Comparison of ENCODE assay signal across 17 cellular contexts in the genomic region with DNA sequence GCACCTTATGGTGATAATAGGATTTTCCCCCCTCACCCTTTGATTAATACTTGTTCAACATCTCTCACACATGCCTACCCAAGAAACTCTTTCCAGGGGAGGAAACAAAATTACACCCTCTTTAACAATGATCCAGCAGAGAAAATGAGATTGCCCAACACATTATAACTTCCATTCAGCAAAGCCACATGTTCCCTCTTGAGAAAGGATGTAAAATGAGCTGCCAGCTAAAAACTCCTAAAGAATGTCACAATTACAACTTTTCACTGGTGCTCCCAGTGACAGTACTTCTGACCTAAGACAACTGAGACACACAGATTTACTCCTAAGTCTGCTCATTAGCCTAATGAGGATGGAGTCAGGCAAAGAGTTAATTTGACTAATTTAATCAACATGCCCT.
"Had no signal": no experiment of that assay in that cellular context is flagged by ENCODE, and none has a peak within 500 bp of the region (broad histone marks: within the 10 kb centered on the region; RNA-seq: fewer than 3 reads in every experiment).

No MANE protein-coding gene starts in this region.

- H3K9me3 ChIP-seq: gastrocnemius medialis, neutrophil had no signal

- H3K27me3 ChIP-seq: gastrocnemius medialis, neutrophil had no signal

- DNase-seq: activated CD4-positive, alpha-beta T cell treated with anti-CD3 and anti-CD28 coated beads, Interleukin-2, amount 10 ng/mL, durations not matched to agents 24 days and 14 days; activated CD4-positive, CD25-positive, alpha-beta regulatory T cell; activated naive CD8-positive, alpha-beta T cell treated with anti-CD3 and anti-CD28 coated beads for 36 hours; effector CD8-positive, alpha-beta T cell; gastrocnemius medialis; islet precursor cell; stimulated activated CD4-positive, alpha-beta T cell treated with anti-CD3 and anti-CD28 coated beads, Interleukin-12 subunit alpha, Interleukin-12 subunit beta, amount 100 ng/mL, for 4 hours had no signal

- H3K4me1 Mint-ChIP-seq: activated CD4-positive, alpha-beta T cell treated with anti-CD3 and anti-CD28 coated beads, Interleukin-2, amount 10 ng/mL, durations not matched to agents 24 days and 14 days; activated naive CD8-positive, alpha-beta T cell treated with anti-CD3 and anti-CD28 coated beads for 36 hours; central memory CD8-positive, alpha-beta T cell had no signal

- H2AFZ ChIP-seq: parathyroid adenoma had no signal

- H3K27me3 Mint-ChIP-seq: activated CD4-positive, alpha-beta T cell treated with anti-CD3 and anti-CD28 coated beads, Interleukin-2, amount 10 ng/mL, durations not matched to agents 24 days and 14 days; activated naive CD8-positive, alpha-beta T cell treated with anti-CD3 and anti-CD28 coated beads for 36 hours had no signal

- H3K27ac ChIP-seq: coronary artery, epithelial cell of prostate, gastrocnemius medialis, neutrophil, parathyroid adenoma had no signal

- H3K27ac Mint-ChIP-seq: activated CD4-positive, alpha-beta T cell treated with anti-CD3 and anti-CD28 coated beads, Interleukin-2, amount 10 ng/mL, durations not matched to agents 24 days and 14 days; activated naive CD8-positive, alpha-beta T cell treated with anti-CD3 and anti-CD28 coated beads for 36 hours; activated T-helper 1 cell treated with anti-CD3 and anti-CD28 coated beads, Interleukin-12 subunit alpha, Interleukin-12 subunit beta, Interleukin-2, Interleukin-4 antibody, amounts not matched to agents 30 ng/mL and 10 ng/mL and 1 ng/mL, durations not matched to agents 14 hours and 24 hours and 36 hours; brain; stimulated activated effector memory CD8-positive, alpha-beta T cell treated with anti-CD3 and anti-CD28 coated beads, Interleukin-12 subunit alpha, Interleukin-12 subunit beta, amount 100 ng/mL, for 72 hours; T-helper 2 cell treated with Interferon-gamma antibody and Interleukin-4, amounts not matched to agents 5 μg/mL and 100 μg/mL, for 36 hours had no signal

- H3K9me3 Mint-ChIP-seq: activated CD4-positive, alpha-beta T cell treated with anti-CD3 and anti-CD28 coated beads, Interleukin-2, amount 10 ng/mL, durations not matched to agents 24 days and 14 days; activated naive CD8-positive, alpha-beta T cell treated with anti-CD3 and anti-CD28 coated beads for 36 hours; activated T-helper 1 cell treated with anti-CD3 and anti-CD28 coated beads, Interleukin-12 subunit alpha, Interleukin-12 subunit beta, Interleukin-2, Interleukin-4 antibody, amounts not matched to agents 30 ng/mL and 10 ng/mL and 1 ng/mL, durations not matched to agents 14 hours and 24 hours and 36 hours; brain; central memory CD8-positive, alpha-beta T cell; T-helper 2 cell treated with Interferon-gamma antibody and Interleukin-4, amounts not matched to agents 5 μg/mL and 100 μg/mL, for 36 hours had no signal

- H3K9ac ChIP-seq: parathyroid adenoma had no signal

- H3K36me3 ChIP-seq: gastrocnemius medialis, neutrophil had no signal

- H3K79me2 ChIP-seq: parathyroid adenoma had no signal

- H3K36me3 Mint-ChIP-seq: activated naive CD8-positive, alpha-beta T cell treated with anti-CD3 and anti-CD28 coated beads for 36 hours; brain; stimulated activated effector memory CD8-positive, alpha-beta T cell treated with anti-CD3 and anti-CD28 coated beads, Interleukin-12 subunit alpha, Interleukin-12 subunit beta, amount 100 ng/mL, for 72 hours had no signal

- H3K4me3 Mint-ChIP-seq: activated CD4-positive, alpha-beta T cell treated with anti-CD3 and anti-CD28 coated beads, Interleukin-2, amount 10 ng/mL, durations not matched to agents 24 days and 14 days; activated naive CD8-positive, alpha-beta T cell treated with anti-CD3 and anti-CD28 coated beads for 36 hours; activated T-helper 1 cell treated with anti-CD3 and anti-CD28 coated beads, Interleukin-12 subunit alpha, Interleukin-12 subunit beta, Interleukin-2, Interleukin-4 antibody, amounts not matched to agents 30 ng/mL and 10 ng/mL and 1 ng/mL, durations not matched to agents 14 hours and 24 hours and 36 hours; brain; central memory CD8-positive, alpha-beta T cell; stimulated activated effector memory CD8-positive, alpha-beta T cell treated with anti-CD3 and anti-CD28 coated beads, Interleukin-12 subunit alpha, Interleukin-12 subunit beta, amount 100 ng/mL, for 72 hours; T-helper 2 cell treated with Interferon-gamma antibody and Interleukin-4, amounts not matched to agents 5 μg/mL and 100 μg/mL, for 36 hours had no signal

- H3K4me1 ChIP-seq: gastrocnemius medialis, parathyroid adenoma had no signal

- H3K4me3 ChIP-seq: coronary artery, gastrocnemius medialis, lung had no signal

- ATAC-seq: gastrocnemius medialis; stimulated activated effector memory CD8-positive, alpha-beta T cell treated with anti-CD3 and anti-CD28 coated beads, Interleukin-12 subunit alpha, Interleukin-12 subunit beta, amount 100 ng/mL, for 72 hours had no signal
